Comparison of ENCODE assay signal across 17 cellular contexts in genomic region chr6:81166770-81167169, GRCh38.
DNase-seq lines count a peak whose midpoint lies in the region; ATAC-seq and TF ChIP-seq lines count a peak whose summit lies in the region.
"Had no signal": no experiment of that assay in that cellular context is flagged by ENCODE, and none has a peak within 500 bp of the region (broad histone marks: within the 10 kb centered on the region; RNA-seq: fewer than 3 reads in every experiment).

No MANE protein-coding gene starts in this region.

- no peak overlapping the region for H3K4me2 ChIP-seq in DND-41 (ENCODE audit: insufficient read depth, low read length)

- H3K27ac ChIP-seq in DND-41 (ENCODE audit: low read length) (no peak overlapping the region), vagina (no peak overlapping the region)
- H3K27ac ChIP-seq: testis had no signal

- TF ChIP-seq CTCF in DND-41 (IDR thresholded peaks at IDR 0.05; ENCODE audit: borderline replicate concordance, extremely low read depth, low read length, poor library complexity, severe bottlenecking) = no peak
- no peak for TF ChIP-seq CTCF in fibroblast of villous mesenchyme (IDR thresholded peaks at IDR 0.05; ENCODE audit: insufficient read depth, low read depth, low read length)
- no peak for TF ChIP-seq CTCF in vagina (IDR thresholded peaks at IDR 0.05)

- no peaks in the 10 kb centered on the region for H3K79me2 ChIP-seq in DND-41 (ENCODE audit: insufficient read depth, low read length)

- ATAC-seq in DND-41 (ENCODE audit: insufficient read depth, low read depth) (peak; percentile 79), GM21381 (IDR thresholded peaks at IDR 0.05; ENCODE audit: unreplicated experiment) (no peak)
- ATAC-seq: HCT116, HepG2 had no signal

- no peaks in the 10 kb centered on the region for H4K20me1 ChIP-seq in DND-41 (ENCODE audit: insufficient read depth, low read length)

- no peaks in the 10 kb centered on the region for H3K36me3 ChIP-seq in DND-41 (ENCODE audit: insufficient read depth, low read length)
- no peaks in the 10 kb centered on the region for H3K36me3 ChIP-seq in vagina

- H3K4me1 ChIP-seq in DND-41 (ENCODE audit: insufficient read depth, low read length) (peaks cover 11% of the 10 kb centered on the region; the same call in 1 of the 2 replicates), vagina (no peaks in the 10 kb centered on the region)
- H3K4me1 ChIP-seq: testis had no signal

- H3K27me3 ChIP-seq in DND-41 (ENCODE audit: insufficient read depth, low read length, poor library complexity) = no peaks in the 10 kb centered on the region
- H3K27me3 ChIP-seq in vagina = no peaks in the 10 kb centered on the region
- H3K27me3 ChIP-seq: testis had no signal

- H3K9ac ChIP-seq in DND-41 (ENCODE audit: low read depth, low read length) = no peak overlapping the region

- TF ChIP-seq POLR2A in vagina (IDR thresholded peaks at IDR 0.05) = no peak

- H3K4me3 ChIP-seq in DND-41 (ENCODE audit: low read depth in 1 of 2, low read length in 2 of 2) (no peak overlapping the region), fibroblast of villous mesenchyme (ENCODE audit: low read depth, low read length) (no peak overlapping the region), vagina (no peak overlapping the region)
- H3K4me3 ChIP-seq in Jurkat, Clone E6-1 (ENCODE audit: low read length) = no peak overlapping the region
- H3K4me3 ChIP-seq: testis had no signal

- no peaks in the 10 kb centered on the region for H3K9me3 ChIP-seq in DND-41 (ENCODE audit: insufficient read depth, low read length, severe bottlenecking)
- H3K9me3 ChIP-seq in vagina = no peaks in the 10 kb centered on the region
- H3K9me3 ChIP-seq: testis had no signal

- intact Hi-C loops in vagina (cut with DNase I) = no loop called here

- H2AFZ ChIP-seq in DND-41 (ENCODE audit: low read depth, low read length) = no peak overlapping the region

- DNase-seq in DND-41 (peak; percentile 38), amniotic epithelial cell (ENCODE audit: low read depth) (peak; percentile 80), fibroblast of villous mesenchyme (ENCODE audit: low read depth) (peak; percentile 46), vagina (ENCODE audit: extremely low spot score in 2 of 2) (no peak), NCI-H524 (lab: John Stamatoyannopoulos, UW) (no peak)
- DNase-seq in Jurkat, Clone E6-1 (ENCODE audit: low read depth, low spot score) = peak; percentile 1
- DNase-seq in activated CD4-positive, alpha-beta T cell treated with anti-CD3 and anti-CD28 coated beads, Interleukin-2, amount 50 U/mL, for 4 hours = no peak
- DNase-seq: activated CD4-positive, alpha-beta T cell treated with anti-CD3 and anti-CD28 coated beads for 4 hours; NCI-H1048; NCI-H345; nucleus accumbens; SHP77; T-helper 2 cell; testis had no signal

Comparison
In these comparisons a context has a peak if more than half of its experiments do, and no peak if none do; other contexts are left out.
1. DNase-seq: peak in DND-41 (single experiment), Jurkat, Clone E6-1 (single experiment), amniotic epithelial cell (single experiment) and fibroblast of villous mesenchyme (single experiment); none in vagina (0 of 2), NCI-H524 (0 of 2) and activated CD4-positive, alpha-beta T cell treated with anti-CD3 and anti-CD28 coated beads, Interleukin-2, amount 50 U/mL, for 4 hours (0 of 2).